Comparison of ENCODE assay signal across 7 cellular contexts in the genomic region with DNA sequence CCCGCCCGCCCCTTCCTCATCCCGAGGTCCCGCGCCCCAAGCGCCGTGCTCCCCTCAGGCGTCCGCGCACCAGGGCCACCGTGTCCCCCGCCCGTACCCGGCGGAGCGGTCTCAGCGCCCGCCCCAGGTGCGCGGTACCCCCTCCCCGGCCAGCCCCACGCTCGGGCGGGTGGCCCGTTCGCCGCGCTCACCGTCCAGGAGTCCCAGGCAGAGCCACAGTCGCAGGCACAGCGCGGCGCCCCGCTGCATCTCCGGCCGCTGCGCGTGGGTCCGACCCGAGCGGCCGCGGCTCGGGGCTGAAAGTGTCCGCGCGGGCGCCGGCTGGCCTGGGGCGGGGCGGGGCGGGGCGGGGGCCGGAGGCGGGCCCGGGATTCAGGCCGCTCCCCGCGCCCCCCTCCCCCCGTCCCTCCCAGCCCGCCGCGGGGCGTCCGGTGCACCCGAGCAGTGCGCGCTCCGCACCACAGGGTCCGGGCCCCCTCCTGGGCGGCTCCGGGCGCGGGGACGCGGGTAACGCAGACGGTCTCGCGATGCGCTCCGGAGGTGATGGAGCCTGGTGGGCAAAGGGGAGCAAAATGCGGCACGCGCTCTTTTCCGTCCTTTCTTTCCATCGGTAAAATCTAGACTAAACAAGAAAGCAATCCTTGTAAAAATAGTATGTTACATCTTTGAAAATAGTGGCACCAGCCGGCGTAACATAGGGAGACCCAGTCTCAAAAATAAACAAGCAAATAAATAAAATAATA. TPM values are rescaled to one million over a fixed set of nuclear protein-coding genes. Genes with fewer than 3 reads are reported as not detected.
DNase-seq lines count a peak whose midpoint lies in the region; ATAC-seq, FAIRE-seq and TF ChIP-seq lines count a peak whose summit lies in the region.

A gene (minus strand): TSS at position 304 of the 743 bp plus-strand sequence. CDS start 55 bp downstream, at position 249.

- no peak for TF ChIP-seq CTCF in GM20000 (IDR thresholded peaks at IDR 0.05; ENCODE audit: extremely low read depth, missing control alignments)

- H3K9me3 ChIP-seq in iPS-15b (ENCODE audit: control insufficient read depth, insufficient read depth, low read length): no peaks in the 10 kb centered on the region

- peak within 1 kb of the TSS; percentile 62 for H3K4me3 ChIP-seq in iPS-15b (ENCODE audit: low read depth, low read length)

- peak within 1 kb of the TSS; percentile 86 for H3K4me3 Mint-ChIP-seq in activated naive CD8-positive, alpha-beta T cell treated with anti-CD3 and anti-CD28 coated beads, Interleukin-2, amount 10 ng/mL, durations not matched to agents 7 days and 5 days
- H3K4me3 Mint-ChIP-seq in stimulated activated naive B cell treated with anti-CD40 and anti-IgM and Interleukin-4, amounts not matched to agents 10 μg/mL and 1 μg/mL and 100 μg/mL, for 72 hours: peak within 1 kb of the TSS; percentile 65 to 75

- FAIRE-seq in HTR-8/SVneo (lab: Jason Lieb, UNC): no peak

- H3K36me3 Mint-ChIP-seq in activated naive CD8-positive, alpha-beta T cell treated with anti-CD3 and anti-CD28 coated beads, Interleukin-2, amount 10 ng/mL, durations not matched to agents 7 days and 5 days: no peaks in the 10 kb centered on the region
- H3K36me3 Mint-ChIP-seq in stimulated activated naive B cell treated with anti-CD40 and anti-IgM and Interleukin-4, amounts not matched to agents 10 μg/mL and 1 μg/mL and 100 μg/mL, for 72 hours: no peaks in the 10 kb centered on the region

- no peaks in the 10 kb centered on the region for H3K9me3 Mint-ChIP-seq in activated naive CD8-positive, alpha-beta T cell treated with anti-CD3 and anti-CD28 coated beads, Interleukin-2, amount 10 ng/mL, durations not matched to agents 7 days and 5 days
- H3K9me3 Mint-ChIP-seq in stimulated activated naive B cell treated with anti-CD40 and anti-IgM and Interleukin-4, amounts not matched to agents 10 μg/mL and 1 μg/mL and 100 μg/mL, for 72 hours: no peaks in the 10 kb centered on the region

- H3K9ac ChIP-seq in iPS-15b (ENCODE audit: low read depth, low read length): no peak within 1 kb of the TSS

- peaks cover 8% of the 10 kb centered on the region for H3K4me1 Mint-ChIP-seq in activated naive CD8-positive, alpha-beta T cell treated with anti-CD3 and anti-CD28 coated beads, Interleukin-2, amount 10 ng/mL, durations not matched to agents 7 days and 5 days
- H3K4me1 Mint-ChIP-seq in stimulated activated naive B cell treated with anti-CD40 and anti-IgM and Interleukin-4, amounts not matched to agents 10 μg/mL and 1 μg/mL and 100 μg/mL, for 72 hours: peaks cover 8 to 14% of the 10 kb centered on the region in 2 donors

- H3K27me3 Mint-ChIP-seq in activated naive CD8-positive, alpha-beta T cell treated with anti-CD3 and anti-CD28 coated beads, Interleukin-2, amount 10 ng/mL, durations not matched to agents 7 days and 5 days: peaks cover 41% of the 10 kb centered on the region
- peaks cover 75 to 83% of the 10 kb centered on the region in 2 donors for H3K27me3 Mint-ChIP-seq in stimulated activated naive B cell treated with anti-CD40 and anti-IgM and Interleukin-4, amounts not matched to agents 10 μg/mL and 1 μg/mL and 100 μg/mL, for 72 hours

- POLR2A ChIA-PET in activated naive CD8-positive, alpha-beta T cell treated with anti-CD3 and anti-CD28 coated beads, Interleukin-2, amount 10 ng/mL, durations not matched to agents 7 days and 5 days (lab: Charles Lee): interaction anchor here (0.7 kb wide), 1 partner anchor 41 kb away, joined by 5 read pairs; no protein-coding TSS in a partner anchor

- no peaks in the 10 kb centered on the region for H3K36me3 ChIP-seq in iPS-15b (ENCODE audit: control insufficient read depth, insufficient read depth, low read length)

- DNase-seq in HTR-8/SVneo (ENCODE audit: insufficient read length, low spot score): peak; percentile 48
- peak; percentile 45 for DNase-seq in activated naive CD8-positive, alpha-beta T cell treated with anti-CD3 and anti-CD28 coated beads, Interleukin-2, amount 10 ng/mL, durations not matched to agents 7 days and 5 days
- DNase-seq in stimulated activated naive B cell treated with anti-CD40 and anti-IgM and Interleukin-4, amounts not matched to agents 10 μg/mL and 1 μg/mL and 100 μg/mL, for 72 hours: no peak
- no peak for DNase-seq in NCI-H2171 (lab: John Stamatoyannopoulos, UW)
- DNase-seq in GM20000 (ENCODE audit: low spot score): no peak

- H3K4me1 ChIP-seq in iPS-15b (ENCODE audit: control insufficient read depth, insufficient read depth, low read length): no peaks in the 10 kb centered on the region

- peak; percentile 53 for ATAC-seq in activated naive CD8-positive, alpha-beta T cell treated with anti-CD3 and anti-CD28 coated beads, Interleukin-2, amount 10 ng/mL, durations not matched to agents 7 days and 5 days (ENCODE audit: low read depth)
- peak in 1 of 2 donors; percentile 23 for ATAC-seq in stimulated activated naive B cell treated with anti-CD40 and anti-IgM and Interleukin-4, amounts not matched to agents 10 μg/mL and 1 μg/mL and 100 μg/mL, for 72 hours (replicated peaks)
- ATAC-seq in GM21825 (IDR thresholded peaks at IDR 0.05; ENCODE audit: unreplicated experiment): no peak

- no peak within 1 kb of the TSS for H3K27ac Mint-ChIP-seq in activated naive CD8-positive, alpha-beta T cell treated with anti-CD3 and anti-CD28 coated beads, Interleukin-2, amount 10 ng/mL, durations not matched to agents 7 days and 5 days
- no peak within 1 kb of the TSS for H3K27ac Mint-ChIP-seq in stimulated activated naive B cell treated with anti-CD40 and anti-IgM and Interleukin-4, amounts not matched to agents 10 μg/mL and 1 μg/mL and 100 μg/mL, for 72 hours

- peaks cover 39% of the 10 kb centered on the region for H3K27me3 ChIP-seq in iPS-15b (ENCODE audit: control insufficient read depth, insufficient read depth, low read length)

RNA-seq across cellular contexts. Expression of the gene that starts here (rescaled TPM):
- 10 to 100 TPM; 11.6 to 13.2 TPM for total RNA-seq in activated naive CD8-positive, alpha-beta T cell treated with anti-CD3 and anti-CD28 coated beads, Interleukin-2, amount 10 ng/mL, durations not matched to agents 7 days and 5 days

Comparison
In these comparisons a context has a peak if more than half of its experiments do, and no peak if none do; other contexts are left out.
1. DNase-seq: peak in HTR-8/SVneo (single experiment) and activated naive CD8-positive, alpha-beta T cell treated with anti-CD3 and anti-CD28 coated beads, Interleukin-2, amount 10 ng/mL, durations not matched to agents 7 days and 5 days (single experiment); none in stimulated activated naive B cell treated with anti-CD40 and anti-IgM and Interleukin-4, amounts not matched to agents 10 μg/mL and 1 μg/mL and 100 μg/mL, for 72 hours (single experiment), NCI-H2171 (single experiment) and GM20000 (single experiment).